In genomic region chr18:48904847-48905394, GRCh38 we compare ENCODE assay signal across 22 cellular contexts. TPM values are rescaled to one million over a fixed set of nuclear protein-coding genes. Genes with fewer than 3 reads are reported as not detected.
DNase-seq lines count a peak whose midpoint lies in the region; ATAC-seq and TF ChIP-seq lines count a peak whose summit lies in the region.
"Had no signal": no experiment of that assay in that cellular context is flagged by ENCODE, and none has a peak within 500 bp of the region (broad histone marks: within the 10 kb centered on the region; RNA-seq: fewer than 3 reads in every experiment).

No MANE protein-coding gene starts in this region.

- POLR2A ChIA-PET in HEK293 (lab: Yijun Ruan, JAX), result interaction anchor here (0.5 kb wide), 1 partner anchor 57 kb away, joined by 4 read pairs; no protein-coding TSS in a partner anchor

- DNase-seq in sigmoid colon (peak; percentile 14), upper lobe of left lung (no peak), NCI-H2107 (lab: John Stamatoyannopoulos, UW) (no peak), inferior parietal cortex (ENCODE audit: extremely low spot score) (no peak)
- DNase-seq: C1 segment of cervical spinal cord; Caco-2; CD8-positive, alpha-beta T cell; H7; KBM-7; NCI-H1105; NCI-H1436 treated with DMSO at 0.1 percent for 48 hours; NCI-H1930; NCI-H446; NCI-H524 treated with DMSO at 0.1 percent for 48 hours; NCI-H774; NK-92 treated with Interleukin-12 subunit alpha and Interleukin-12 subunit beta, amount 100 ng/mL, for 24 hours; PC-9; Right ventricle myocardium superior had no signal

- H3K27ac ChIP-seq in ACC112 (ENCODE audit: low read depth, low read length), result 0 out of 2 replicates have a peak overlapping the region, but pooled peaks have one; percentile 95
- no peak overlapping the region for H3K27ac ChIP-seq in HEK293 (ENCODE audit: extremely low read depth, low read depth, low read length)
- no peak overlapping the region for H3K27ac ChIP-seq in sigmoid colon
- H3K27ac ChIP-seq in upper lobe of left lung, result no peak overlapping the region
- H3K27ac ChIP-seq: PC-9 had no signal

- H3K4me3 ChIP-seq in ACC112 (ENCODE audit: low read depth, low read length), result no peak overlapping the region
- H3K4me3 ChIP-seq in HEK293 (ENCODE audit: low read depth, low read length), result no peak overlapping the region
- H3K4me3 ChIP-seq in sigmoid colon, result no peak overlapping the region
- H3K4me3 ChIP-seq in upper lobe of left lung, result no peak overlapping the region
- H3K4me3 ChIP-seq: A549, PC-9 had no signal

- peak overlapping the region; percentile 93 for H3K27ac Mint-ChIP-seq in dendritic cell treated with granulocyte-macrophage colony-stimulating factor and Interleukin-4, amounts not matched to agents 40 ng/mL and 50 ng/mL, for 4 days
- H3K27ac Mint-ChIP-seq: CD8-positive, alpha-beta T cell had no signal

- H3K36me3 Mint-ChIP-seq in dendritic cell treated with granulocyte-macrophage colony-stimulating factor and Interleukin-4, amounts not matched to agents 40 ng/mL and 50 ng/mL, for 4 days (ENCODE audit: low read depth), result peaks cover 12% of the 10 kb centered on the region
- H3K36me3 Mint-ChIP-seq: CD8-positive, alpha-beta T cell had no signal

- H3K79me2 ChIP-seq in ACC112 (ENCODE audit: control insufficient read depth, insufficient read depth, low read length, unreplicated experiment), result no peaks in the 10 kb centered on the region

- H3K27me3 Mint-ChIP-seq in dendritic cell treated with granulocyte-macrophage colony-stimulating factor and Interleukin-4, amounts not matched to agents 40 ng/mL and 50 ng/mL, for 4 days, result peaks cover 4% of the 10 kb centered on the region

- H2AFZ ChIP-seq in ACC112 (ENCODE audit: low read length, unreplicated experiment), result no peak overlapping the region
- H2AFZ ChIP-seq: PC-9 had no signal

- TF ChIP-seq CTCF in HEK293 (tag by site-specific recombination; IDR thresholded peaks at IDR 0.05), result no peak
- no peak for TF ChIP-seq CTCF in sigmoid colon (IDR thresholded peaks at IDR 0.05)
- no peak for TF ChIP-seq CTCF in upper lobe of left lung (IDR thresholded peaks at IDR 0.05)

- 81 to 87% methylated on average over 3 of the region's 3 CpGs for WGBS in sigmoid colon, 2 donors
- WGBS in upper lobe of left lung, 2 donors, result 85 to 90% methylated on average over 3 of the region's 3 CpGs

- H3K27me3 ChIP-seq in ACC112 (ENCODE audit: insufficient read depth, low read length) (no peaks in the 10 kb centered on the region), sigmoid colon (no peaks in the 10 kb centered on the region), upper lobe of left lung (no peaks in the 10 kb centered on the region)

- intact Hi-C loops in dendritic cell treated with granulocyte-macrophage colony-stimulating factor and Interleukin-4, amounts not matched to agents 40 ng/mL and 50 ng/mL, for 4 days (cut with micrococcal nuclease), result no loop called here
- intact Hi-C loops in sigmoid colon (cut with DNase I), result no loop called here

- H3K36me3 ChIP-seq in ACC112 (ENCODE audit: insufficient read depth, low read length) (0 out of 2 replicates have a peak, but pooled peaks cover 7% of the 10 kb centered on the region), HEK293 (ENCODE audit: control insufficient read depth in 2 of 2, insufficient read depth in 1 of 2, low read length in 2 of 2) (no peaks in the 10 kb centered on the region), sigmoid colon (no peaks in the 10 kb centered on the region), upper lobe of left lung (no peaks in the 10 kb centered on the region)

- H3K4me1 ChIP-seq in ACC112 (ENCODE audit: control insufficient read depth, insufficient read depth, low read length, unreplicated experiment), result peaks cover 27% of the 10 kb centered on the region
- peaks cover 14% of the 10 kb centered on the region for H3K4me1 ChIP-seq in HEK293 (ENCODE audit: control insufficient read depth, insufficient read depth, low read length)
- H3K4me1 ChIP-seq in sigmoid colon, result peaks cover 0 to 21% (median 18%) of the 10 kb centered on the region in 4 donors
- peaks cover 17 to 21% (median 19%) of the 10 kb centered on the region in 4 donors for H3K4me1 ChIP-seq in upper lobe of left lung
- H3K4me1 ChIP-seq: Caco-2 had no signal

- TF ChIP-seq EP300 in sigmoid colon (IDR thresholded peaks at IDR 0.05) (no peak), upper lobe of left lung (IDR thresholded peaks at IDR 0.05) (no peak)

- H3K9me3 Mint-ChIP-seq in dendritic cell treated with granulocyte-macrophage colony-stimulating factor and Interleukin-4, amounts not matched to agents 40 ng/mL and 50 ng/mL, for 4 days, result peaks cover 15% of the 10 kb centered on the region

- H3K4me3 Mint-ChIP-seq in dendritic cell treated with granulocyte-macrophage colony-stimulating factor and Interleukin-4, amounts not matched to agents 40 ng/mL and 50 ng/mL, for 4 days, result no peak overlapping the region
- H3K4me3 Mint-ChIP-seq: CD8-positive, alpha-beta T cell had no signal

- H3K4me1 Mint-ChIP-seq in dendritic cell treated with granulocyte-macrophage colony-stimulating factor and Interleukin-4, amounts not matched to agents 40 ng/mL and 50 ng/mL, for 4 days (ENCODE audit: low read depth), result peaks cover 71% of the 10 kb centered on the region

- H3K9me3 ChIP-seq in HEK293 (ENCODE audit: control insufficient read depth, insufficient read depth, low read depth, low read length) (no peaks in the 10 kb centered on the region), sigmoid colon (peaks cover 0 to 6% (median 1%) of the 10 kb centered on the region in 4 donors), upper lobe of left lung (peaks cover 0 to 4% (median 2%) of the 10 kb centered on the region in 4 donors)
- H3K9me3 ChIP-seq: Caco-2 had no signal

- CTCF ChIA-PET in HEK293 (lab: Yijun Ruan, JAX), result interaction anchor here (0.8 kb wide), 1 partner anchor 458 kb away, joined by 3 read pairs; no protein-coding TSS in a partner anchor

- ATAC-seq in upper lobe of left lung (ENCODE audit: low FRiP score in 2 of 2), result no peak
- ATAC-seq: A549; CD8-positive, alpha-beta T cell had no signal

- TF ChIP-seq POLR2A in sigmoid colon (IDR thresholded peaks at IDR 0.05), result no peak
- no peak for TF ChIP-seq POLR2A in upper lobe of left lung (IDR thresholded peaks at IDR 0.05)

TF ChIP-seq in HEK293, 187 proteins besides CTCF, POLR2A, EP300 and RAD21:
- TF ChIP-seq ZNF114 (tag by site-specific recombination; IDR thresholded peaks at IDR 0.05), result 0 out of 2 replicates have a peak, but pooled peaks have one; percentile 26
- 0 out of 2 replicates have a peak, but pooled peaks have one; percentile 9 for TF ChIP-seq BCL6B (tag by site-specific recombination; IDR thresholded peaks at IDR 0.05)
- peak; percentile 100 for TF ChIP-seq ZNF140 (tag by site-specific recombination; IDR thresholded peaks at IDR 0.05)
- TF ChIP-seq ZBTB20 (tag by site-specific recombination; IDR thresholded peaks at IDR 0.05), result no peak
- 0 out of 2 replicates have a peak, but pooled peaks have one; percentile 33 for TF ChIP-seq ZNF157 (tag by site-specific recombination; IDR thresholded peaks at IDR 0.05)
- peak; percentile 97 for TF ChIP-seq ZNF366 (tag by site-specific recombination; conservative IDR thresholded peaks at IDR 0.05)
- TF ChIP-seq ZNF548 (tag by site-specific recombination; IDR thresholded peaks at IDR 0.05), result no peak
- no peak for TF ChIP-seq ZNF184 (tag by site-specific recombination; IDR thresholded peaks at IDR 0.05)
- TF ChIP-seq, protein P1, sequence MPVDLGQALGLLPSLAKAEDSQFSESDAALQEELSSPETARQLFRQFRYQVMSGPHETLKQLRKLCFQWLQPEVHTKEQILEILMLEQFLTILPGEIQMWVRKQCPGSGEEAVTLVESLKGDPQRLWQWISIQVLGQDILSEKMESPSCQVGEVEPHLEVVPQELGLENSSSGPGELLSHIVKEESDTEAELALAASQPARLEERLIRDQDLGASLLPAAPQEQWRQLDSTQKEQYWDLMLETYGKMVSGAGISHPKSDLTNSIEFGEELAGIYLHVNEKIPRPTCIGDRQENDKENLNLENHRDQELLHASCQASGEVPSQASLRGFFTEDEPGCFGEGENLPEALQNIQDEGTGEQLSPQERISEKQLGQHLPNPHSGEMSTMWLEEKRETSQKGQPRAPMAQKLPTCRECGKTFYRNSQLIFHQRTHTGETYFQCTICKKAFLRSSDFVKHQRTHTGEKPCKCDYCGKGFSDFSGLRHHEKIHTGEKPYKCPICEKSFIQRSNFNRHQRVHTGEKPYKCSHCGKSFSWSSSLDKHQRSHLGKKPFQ (tag by site-specific recombination; IDR thresholded peaks at IDR 0.05), result no peak

RNA-seq across cellular contexts. Expression of gene SMAD7, which starts 45.8 kb away (rescaled TPM):
- 10 to 100 TPM; 13.2 to 29.1 (median 21.5) TPM for total RNA-seq in sigmoid colon
- 10 to 100 TPM; 16.8 to 19.0 (median 18.3) TPM for polyA plus RNA-seq in sigmoid colon
- total RNA-seq in upper lobe of left lung, result 10 to 100 TPM; 39.6 to 89.0 (median 61.5) TPM
